In genomic region chr16:28179354-28179753, GRCh38 we compare ENCODE assay signal across 14 cellular contexts. TPM values are rescaled to one million over a fixed set of nuclear protein-coding genes. Genes with fewer than 3 reads are reported as not detected.
DNase-seq lines count a peak whose midpoint lies in the region; ATAC-seq lines count a peak whose summit lies in the region.
"Had no signal": no experiment of that assay in that cellular context is flagged by ENCODE, and none has a peak within 500 bp of the region (broad histone marks: within the 10 kb centered on the region; RNA-seq: fewer than 3 reads in every experiment).

No MANE protein-coding gene starts in this region.

- no peak overlapping the region for H3K4me3 Mint-ChIP-seq in activated T-cell treated with anti-CD3 and anti-CD28 coated beads, Interleukin-2, amount 50 U/mL, for 24 hours
- peak overlapping the region in 1 of 3 donors; percentile 77 for H3K4me3 Mint-ChIP-seq in T-cell
- no peak overlapping the region for H3K4me3 Mint-ChIP-seq in effector memory CD8-positive, alpha-beta T cell

- peaks cover 98% of the 10 kb centered on the region for H3K36me3 Mint-ChIP-seq in activated T-cell treated with anti-CD3 and anti-CD28 coated beads, Interleukin-2, amount 50 U/mL, for 24 hours (ENCODE audit: low read depth)
- H3K36me3 Mint-ChIP-seq in T-cell: peaks cover 66% of the 10 kb centered on the region
- H3K36me3 Mint-ChIP-seq in effector memory CD8-positive, alpha-beta T cell (ENCODE audit: insufficient read depth): peaks cover 52% of the 10 kb centered on the region

- H3K9me3 Mint-ChIP-seq in activated T-cell treated with anti-CD3 and anti-CD28 coated beads, Interleukin-2, amount 50 U/mL, for 24 hours: no peaks in the 10 kb centered on the region
- H3K9me3 Mint-ChIP-seq in T-cell: no peaks in the 10 kb centered on the region
- H3K9me3 Mint-ChIP-seq in effector memory CD8-positive, alpha-beta T cell: no peaks in the 10 kb centered on the region

- H3K27ac Mint-ChIP-seq in activated T-cell treated with anti-CD3 and anti-CD28 coated beads, Interleukin-2, amount 50 U/mL, for 24 hours: peak overlapping the region; percentile 88
- peak overlapping the region; percentile 75 to 87 for H3K27ac Mint-ChIP-seq in T-cell
- peak overlapping the region; percentile 77 to 94 for H3K27ac Mint-ChIP-seq in effector memory CD8-positive, alpha-beta T cell

- peaks cover 87% of the 10 kb centered on the region for H3K4me1 Mint-ChIP-seq in activated T-cell treated with anti-CD3 and anti-CD28 coated beads, Interleukin-2, amount 50 U/mL, for 24 hours (ENCODE audit: low read depth)
- peaks cover 82 to 91% (median 88%) of the 10 kb centered on the region in 3 donors for H3K4me1 Mint-ChIP-seq in T-cell
- H3K4me1 Mint-ChIP-seq in effector memory CD8-positive, alpha-beta T cell (ENCODE audit: low read depth in 2 of 2): peaks cover 39 to 66% of the 10 kb centered on the region in 2 donors

- ATAC-seq in T-cell (replicated peaks in 1 of 4) (peak in 2 of 4 experiments; percentile 53 to 57), HG03342 (IDR thresholded peaks at IDR 0.05; ENCODE audit: unreplicated experiment) (no peak), GM19328 (IDR thresholded peaks at IDR 0.05; ENCODE audit: unreplicated experiment) (no peak)
- no peak for ATAC-seq in effector memory CD8-positive, alpha-beta T cell (replicated peaks)
- peak; percentile 37 for ATAC-seq in stimulated activated naive CD8-positive, alpha-beta T cell treated with anti-CD3 and anti-CD28 coated beads, Interleukin-15, Interleukin-2, amounts not matched to agents 100 U/mL and 50 U/mL, for 24 hours

- CTCF ChIA-PET in T-cell (lab: Charles Lee): interaction anchor here (0.5 to 1.3 kb wide), 5 partner anchors 29 to 114 kb away, joined by 3 to 6 read pairs (median 3); no protein-coding TSS in a partner anchor

- POLR2A ChIA-PET in T-cell (lab: Charles Lee): interaction anchor here (0.6 to 0.9 kb wide), 3 partner anchors 14 to 19 kb away, joined by 4 to 5 read pairs (median 4); no protein-coding TSS in a partner anchor

- no peaks in the 10 kb centered on the region for H3K27me3 Mint-ChIP-seq in activated T-cell treated with anti-CD3 and anti-CD28 coated beads, Interleukin-2, amount 50 U/mL, for 24 hours
- H3K27me3 Mint-ChIP-seq in T-cell: no peaks in the 10 kb centered on the region
- H3K27me3 Mint-ChIP-seq in effector memory CD8-positive, alpha-beta T cell: no peaks in the 10 kb centered on the region

- DNase-seq in activated T-cell treated with anti-CD3 and anti-CD28 coated beads, Interleukin-2, amount 50 U/mL, for 24 hours: no peak
- no peak for DNase-seq in activated T-cell treated with anti-CD3 and anti-CD28 coated beads, Interleukin-2, amount 50 U/mL, for 1 hour
- DNase-seq in T-cell (peak in 1 of 34 experiments; percentile 20), SKM-1 treated with dmso at 0.1 percent for 144 hours (lab: John Stamatoyannopoulos, UW; ENCODE audit: unreplicated experiment) (no peak)
- no peak for DNase-seq in effector memory CD8-positive, alpha-beta T cell
- no peak for DNase-seq in stimulated activated naive CD8-positive, alpha-beta T cell treated with anti-CD3 and anti-CD28 coated beads, Interleukin-15, Interleukin-2, amounts not matched to agents 100 U/mL and 50 U/mL, for 24 hours
- DNase-seq: activated T-cell treated with anti-CD3 and anti-CD28 coated beads, Interleukin-2, amount 50 U/mL, for 48 hours; mesenchymal stem cell; NCI-H1092; NCI-H345; nucleus accumbens; substantia nigra had no signal

RNA-seq across cellular contexts. Expression of gene XPO6, which starts 32.4 kb away (rescaled TPM):
- total RNA-seq in T-cell: 100 to 1,000 TPM; 355 to 403 (median 391) TPM
